10 cellular contexts compared by ENCODE assay signal in the genomic region with DNA sequence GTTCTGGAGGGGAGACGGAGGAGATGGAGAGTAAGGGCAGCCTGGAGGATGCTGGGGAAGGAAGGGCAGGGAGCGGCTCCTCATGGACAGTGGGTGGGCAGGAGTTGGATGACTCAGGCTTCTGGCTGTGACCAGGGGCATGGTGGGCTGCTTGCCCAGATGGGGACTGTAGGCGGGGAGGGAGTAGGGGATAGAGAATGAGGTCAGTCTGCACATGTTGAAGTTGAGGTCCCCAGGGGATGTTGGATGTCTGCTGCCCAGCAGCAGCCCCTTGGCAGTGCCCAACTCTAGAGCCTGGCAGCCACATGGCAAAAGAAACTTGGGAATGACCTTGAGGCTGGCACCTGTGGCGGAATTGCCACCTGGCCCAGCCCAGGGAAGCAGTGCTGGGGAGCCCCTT. TPM values are rescaled to one million over a fixed set of nuclear protein-coding genes. Genes with fewer than 3 reads are reported as not detected.
A peak's percentile ranks its signal among the peaks of the same experiment; 100 is the strongest.
DNase-seq lines count a peak whose midpoint lies in the region; ATAC-seq and TF ChIP-seq lines count a peak whose summit lies in the region.
"Had no signal": no experiment of that assay in that cellular context is flagged by ENCODE, and none has a peak within 500 bp of the region (broad histone marks: within the 10 kb centered on the region; RNA-seq: fewer than 3 reads in every experiment).

No MANE protein-coding gene starts in this region.

- H3K27ac ChIP-seq in HEK293 (ENCODE audit: extremely low read depth, low read depth, low read length) (no peak overlapping the region), substantia nigra (ENCODE audit: low read depth, low read length, poor library complexity, severe bottlenecking) (peak overlapping the region; percentile 56), hepatocyte (no peak overlapping the region), neural progenitor cell (no peak overlapping the region)

- no peaks in the 10 kb centered on the region for H3K9me2 ChIP-seq in hepatocyte (replicated peaks; ENCODE audit: insufficient read depth)

- DNase-seq in dermis blood vessel endothelial cell (peak; percentile 59), memory B cell (ENCODE audit: low spot score in 2 of 2) (no peak), substantia nigra (lab: John Stamatoyannopoulos, UW) (peak in 18 of 49 donors; percentile 9 to 78 (median 38)), hepatocyte (ENCODE audit: low spot score) (no peak), NOMO-1 (lab: John Stamatoyannopoulos, UW; ENCODE audit: unreplicated experiment in 2 of 2) (no peak), neural progenitor cell (ENCODE audit: low spot score) (no peak)
- DNase-seq: activated CD8-positive, alpha-beta memory T cell treated with anti-CD3 and anti-CD28 coated beads, Interleukin-2, amount 50 U/mL, for 4 hours; Caco-2; NCI-H226 had no signal

- no peaks in the 10 kb centered on the region for H3K9me3 Mint-ChIP-seq in memory B cell
- no peaks in the 10 kb centered on the region for H3K9me3 Mint-ChIP-seq in neural progenitor cell

- no peak for ATAC-seq in memory B cell (ENCODE audit: low read depth)

- H2AFZ ChIP-seq in hepatocyte (no peak overlapping the region), neural progenitor cell (replicated peaks) (no peak overlapping the region)

- H3K4me2 ChIP-seq in hepatocyte, result no peak overlapping the region
- H3K4me2 ChIP-seq in neural progenitor cell, result no peak overlapping the region

- H3K36me3 Mint-ChIP-seq in memory B cell (peaks cover 6% of the 10 kb centered on the region), neural progenitor cell (peaks cover 9% of the 10 kb centered on the region)

- H3K79me2 ChIP-seq in hepatocyte (peaks cover 20% of the 10 kb centered on the region), neural progenitor cell (ENCODE audit: low read depth) (peaks cover 21% of the 10 kb centered on the region)

- H3K9ac ChIP-seq in neural progenitor cell, result no peak overlapping the region

- H3K4me3 ChIP-seq in HEK293 (ENCODE audit: low read depth, low read length), result no peak overlapping the region
- H3K4me3 ChIP-seq in hepatocyte, result no peak overlapping the region
- H3K4me3 ChIP-seq in neural progenitor cell, result no peak overlapping the region

- POLR2A ChIA-PET in HEK293 (lab: Yijun Ruan, JAX), result no interaction called here

- H3K4me3 Mint-ChIP-seq in memory B cell, result no peak overlapping the region
- H3K4me3 Mint-ChIP-seq in neural progenitor cell, result no peak overlapping the region

- H3K27ac Mint-ChIP-seq in memory B cell (peak overlapping the region; percentile 3), neural progenitor cell (no peak overlapping the region)

- 91% methylated on average over 4 of the region's 4 CpGs for WGBS in hepatocyte (ENCODE audit: low lambda C conversion rate, missing lambda C conversion rate)

- peaks cover 27% of the 10 kb centered on the region for H3K4me1 Mint-ChIP-seq in memory B cell
- H3K4me1 Mint-ChIP-seq in neural progenitor cell, result peaks cover 37% of the 10 kb centered on the region

- H3K27me3 Mint-ChIP-seq in memory B cell (no peaks in the 10 kb centered on the region), neural progenitor cell (ENCODE audit: insufficient read depth, low read depth) (peaks cover 7% of the 10 kb centered on the region)

- H3K4me1 ChIP-seq in HEK293 (ENCODE audit: control insufficient read depth, insufficient read depth, low read length) (no peaks in the 10 kb centered on the region; the same call in 1 of the 2 replicates), hepatocyte (ENCODE audit: insufficient read depth) (peaks cover 5% of the 10 kb centered on the region), neural progenitor cell (peaks cover 20% of the 10 kb centered on the region)
- H3K4me1 ChIP-seq: Caco-2 had no signal

- no peak for TF ChIP-seq CTCF in HEK293 (tag by site-specific recombination; IDR thresholded peaks at IDR 0.05)
- TF ChIP-seq CTCF in hepatocyte (IDR thresholded peaks at IDR 0.05; ENCODE audit: poor library complexity), result no peak
- no peak for TF ChIP-seq CTCF in neural progenitor cell (IDR thresholded peaks at IDR 0.05)

- peaks cover 3 to 78% of the 10 kb centered on the region in 2 experiments; a peak in 2 of 3 replicates for H3K36me3 ChIP-seq in HEK293 (ENCODE audit: control insufficient read depth in 2 of 2, insufficient read depth in 1 of 2, low read length in 2 of 2)
- no peaks in the 10 kb centered on the region for H3K36me3 ChIP-seq in hepatocyte (replicated peaks; ENCODE audit: insufficient read depth, low read depth)
- H3K36me3 ChIP-seq in neural progenitor cell, result no peaks in the 10 kb centered on the region

- CTCF ChIA-PET in HEK293 (lab: Yijun Ruan, JAX), result interaction anchor here (1.4 kb wide), 1 partner anchor 12 kb away, joined by 4 read pairs; no protein-coding TSS in a partner anchor

- peaks cover 22% of the 10 kb centered on the region for H3F3A ChIP-seq in neural progenitor cell (ENCODE audit: low read depth)

- H4K20me1 ChIP-seq in hepatocyte (ENCODE audit: insufficient read depth, poor library complexity, severe bottlenecking) (no peaks in the 10 kb centered on the region), neural progenitor cell (ENCODE audit: low read depth) (peaks cover 34% of the 10 kb centered on the region)

- no peaks in the 10 kb centered on the region for H3K9me3 ChIP-seq in HEK293 (ENCODE audit: control insufficient read depth, insufficient read depth, low read depth, low read length)
- no peaks in the 10 kb centered on the region for H3K9me3 ChIP-seq in hepatocyte (ENCODE audit: low read depth)
- H3K9me3 ChIP-seq in neural progenitor cell (ENCODE audit: low read depth), result no peaks in the 10 kb centered on the region
- H3K9me3 ChIP-seq: Caco-2 had no signal

- H3K27me3 ChIP-seq in hepatocyte (no peaks in the 10 kb centered on the region), neural progenitor cell (no peaks in the 10 kb centered on the region)

TF ChIP-seq in HEK293, 187 proteins besides CTCF, POLR2A, EP300 and RAD21:
- no peak for TF ChIP-seq ZNF623 (tag by site-specific recombination; IDR thresholded peaks at IDR 0.05)
- TF ChIP-seq ZIC2 (tag by site-specific recombination; IDR thresholded peaks at IDR 0.05), result peak; percentile 75
- no peak for TF ChIP-seq KLF7 (tag by site-specific recombination; IDR thresholded peaks at IDR 0.05; ENCODE audit: borderline replicate concordance)
- TF ChIP-seq ZNF239 (tag by site-specific recombination; IDR thresholded peaks at IDR 0.05), result no peak
- peak; percentile 97 for TF ChIP-seq ZFHX2 (tag by site-specific recombination; conservative IDR thresholded peaks at IDR 0.05)
- peak; percentile 96 for TF ChIP-seq EGR2 (tag by site-specific recombination; IDR thresholded peaks at IDR 0.05; ENCODE audit: low read depth)
- TF ChIP-seq PATZ1 (tag by site-specific recombination; IDR thresholded peaks at IDR 0.05), result peak; percentile 42; the same call in 1 of the 2 replicates

RNA-seq across cellular contexts. Expression of gene SELENON, which starts 6.4 kb away (rescaled TPM):
- total RNA-seq in dermis blood vessel endothelial cell (34.7 and 100 TPM in 2 replicates), hepatocyte (18.5 and 26.7 TPM in 2 replicates), neural progenitor cell (ENCODE audit: low replicate concordance) (24.9 and 50.4 TPM in 2 replicates)
- polyA plus RNA-seq in hepatocyte, result 37.7 and 39.5 TPM in 2 replicates

RNA-seq across cellular contexts. Expression of gene MTFR1L, which starts 13.3 kb away (rescaled TPM):
- total RNA-seq in dermis blood vessel endothelial cell, result 27.4 and 34.7 TPM in 2 replicates
- total RNA-seq in hepatocyte, result 59.5 and 62.6 TPM in 2 replicates
- polyA plus RNA-seq in hepatocyte, result 90.7 and 103 TPM in 2 replicates
- total RNA-seq in neural progenitor cell (ENCODE audit: low replicate concordance), result 20.7 and 31.2 TPM in 2 replicates

RNA-seq across cellular contexts. Expression of gene AUNIP, which starts 52.8 kb away (rescaled TPM):
- total RNA-seq in dermis blood vessel endothelial cell (2.0 and 5.2 TPM in 2 replicates), hepatocyte (1.3 and 2.4 TPM in 2 replicates), neural progenitor cell (ENCODE audit: low replicate concordance) (15.2 and 17.1 TPM in 2 replicates)
- polyA plus RNA-seq in hepatocyte, result 0.41 and 2.4 TPM in 2 replicates
